14 cellular contexts compared by ENCODE assay signal in genomic region chr11:77548552-77549439, GRCh38. TPM values are rescaled to one million over a fixed set of nuclear protein-coding genes. Genes with fewer than 3 reads are reported as not detected.
DNase-seq lines count a peak whose midpoint lies in the region; ATAC-seq, FAIRE-seq and TF ChIP-seq lines count a peak whose summit lies in the region.
"Had no signal": no experiment of that assay in that cellular context is flagged by ENCODE, and none has a peak within 500 bp of the region (broad histone marks: within the 10 kb centered on the region; RNA-seq: fewer than 3 reads in every experiment).

No MANE protein-coding gene starts in this region.

- peak; percentile 30 to 40; a peak in 4 of 6 replicates for ATAC-seq in A549
- no peak for ATAC-seq in activated CD4-positive, CD25-positive, alpha-beta regulatory T cell treated with anti-CD3 and anti-CD28 coated beads, Interleukin-2, amount 50 U/mL, for 24 hours

- TF ChIP-seq CTCF in A549 (IDR thresholded peaks at IDR 0.05), result peak; percentile 17; the same call in 2 of the 3 replicates
- no peak for TF ChIP-seq CTCF in choroid plexus epithelial cell (conservative IDR thresholded peaks at IDR 0.05; ENCODE audit: low read depth, low read length)
- TF ChIP-seq CTCF in neural progenitor cell (IDR thresholded peaks at IDR 0.05), result no peak

- H3F3A ChIP-seq in neural progenitor cell (ENCODE audit: low read depth), result peaks cover 9% of the 10 kb centered on the region

- no peaks in the 10 kb centered on the region for H3K9me2 ChIP-seq in Karpas-422 (replicated peaks; ENCODE audit: insufficient read depth, low read length)

- H3K27me3 Mint-ChIP-seq in neural progenitor cell (ENCODE audit: insufficient read depth, low read depth), result no peaks in the 10 kb centered on the region
- H3K27me3 Mint-ChIP-seq: naive thymus-derived CD8-positive, alpha-beta T cell had no signal

- CTCF ChIA-PET in A549 (lab: Yijun Ruan, JAX), result interaction anchor here (0.7 to 7.7 kb wide), 84 partner anchors 8 to 482 kb away, joined by 3 to 84 read pairs (median 4); partner anchors contain the start of genes AQP11, CAPN5 and MYO7A

- TF ChIP-seq RAD21 in A549 (conservative IDR thresholded peaks at IDR 0.05 in 1 of 2, IDR thresholded peaks at IDR 0.05 in 1 of 2), result no peak

- no peaks in the 10 kb centered on the region for H3K36me3 Mint-ChIP-seq in neural progenitor cell
- H3K36me3 Mint-ChIP-seq: naive thymus-derived CD8-positive, alpha-beta T cell had no signal

- POLR2A ChIA-PET in A549 (lab: Yijun Ruan, JAX), result interaction anchor here (0.6 to 1.1 kb wide), 2 partner anchors 8 to 353 kb away, joined by 3 to 4 read pairs; no protein-coding TSS in a partner anchor

- TF ChIP-seq EP300 in A549 (IDR thresholded peaks at IDR 0.05), result no peak

- H4K20me1 ChIP-seq in neural progenitor cell (ENCODE audit: low read depth) (no peaks in the 10 kb centered on the region), Karpas-422 (ENCODE audit: insufficient read depth, low read depth, low read length) (no peaks in the 10 kb centered on the region)

- H3K4me2 ChIP-seq in A549 (peak overlapping the region; percentile 8; the same call in 1 of the 3 replicates), neural progenitor cell (no peak overlapping the region), Karpas-422 (ENCODE audit: low read depth, low read length, poor library complexity, severe bottlenecking) (no peak overlapping the region)

- H3K27me3 ChIP-seq in NT2/D1 (ENCODE audit: insufficient read depth, insufficient read length) (no peaks in the 10 kb centered on the region), neural progenitor cell (no peaks in the 10 kb centered on the region), Karpas-422 (ENCODE audit: low read length) (no peaks in the 10 kb centered on the region)

- FAIRE-seq in A549 (lab: Jason Lieb, UNC), result no peak
- FAIRE-seq: D721Med had no signal

- H3K4me1 Mint-ChIP-seq in neural progenitor cell, result peaks cover 4% of the 10 kb centered on the region

- H3K9me3 ChIP-seq in A549 (no peaks in the 10 kb centered on the region), NT2/D1 (ENCODE audit: insufficient read depth, low read length) (peaks cover 19% of the 10 kb centered on the region), neural progenitor cell (ENCODE audit: low read depth) (no peaks in the 10 kb centered on the region), Karpas-422 (ENCODE audit: low read length) (no peaks in the 10 kb centered on the region)

- WGBS in A549 (ENCODE audit: missing lambda C conversion rate), result 60% methylated on average over 6 of the region's 6 CpGs

- H3K79me2 ChIP-seq in neural progenitor cell (ENCODE audit: low read depth), result no peaks in the 10 kb centered on the region
- H3K79me2 ChIP-seq in Karpas-422 (ENCODE audit: low read length), result no peaks in the 10 kb centered on the region

- TF ChIP-seq POLR2A in A549 (IDR thresholded peaks at IDR 0.05; ENCODE audit: low read length), result no peak

- no peak overlapping the region for H3K4me3 ChIP-seq in A549
- no peak overlapping the region for H3K4me3 ChIP-seq in NT2/D1 (ENCODE audit: insufficient read length, low read depth)
- H3K4me3 ChIP-seq in choroid plexus epithelial cell (ENCODE audit: low read depth, low read length), result no peak overlapping the region
- H3K4me3 ChIP-seq in neural progenitor cell, result no peak overlapping the region
- H3K4me3 ChIP-seq in Karpas-422 (ENCODE audit: low read length), result no peak overlapping the region

- peak overlapping the region; percentile 2 for H3K9ac ChIP-seq in NT2/D1 (ENCODE audit: insufficient read length, low read depth)
- H3K9ac ChIP-seq in neural progenitor cell, result no peak overlapping the region
- no peak overlapping the region for H3K9ac ChIP-seq in Karpas-422 (ENCODE audit: low read length)

- DNase-seq in A549 (ENCODE audit: low read depth in 1 of 2, low spot score in 1 of 2) (no peak), NT2/D1 (ENCODE audit: low read depth, low spot score) (no peak), choroid plexus epithelial cell (ENCODE audit: low read depth) (peak; percentile 55), neural progenitor cell (ENCODE audit: low spot score) (no peak), Karpas-422 (no peak), NCI-H226 (no peak)
- DNase-seq in stimulated activated CD8-positive, alpha-beta memory T cell treated with anti-CD3 and anti-CD28 coated beads, Interleukin-4, amount 100 ng/mL, for 48 hours, result no peak
- DNase-seq: activated CD4-positive, alpha-beta T cell treated with anti-CD3 and anti-CD28 coated beads, Interleukin-2, amount 50 U/mL, for 1 hour; aorta; stimulated activated CD4-positive, alpha-beta T cell treated with anti-CD3 and anti-CD28 coated beads, Interleukin-12 subunit alpha, Interleukin-12 subunit beta, amount 100 ng/mL, for 4 hours had no signal

- H2AFZ ChIP-seq in neural progenitor cell (replicated peaks) (peak overlapping the region; percentile 71), Karpas-422 (ENCODE audit: low read length) (no peak overlapping the region)

- H3K27ac Mint-ChIP-seq in neural progenitor cell, result no peak overlapping the region

- H3K36me3 ChIP-seq in NT2/D1 (ENCODE audit: insufficient read depth, insufficient read length, low read length), result no peaks in the 10 kb centered on the region
- no peaks in the 10 kb centered on the region for H3K36me3 ChIP-seq in neural progenitor cell
- no peaks in the 10 kb centered on the region for H3K36me3 ChIP-seq in Karpas-422 (ENCODE audit: insufficient read depth, low read length)

- H3K27ac ChIP-seq in A549, result no peak overlapping the region
- H3K27ac ChIP-seq in neural progenitor cell, result no peak overlapping the region
- H3K27ac ChIP-seq in Karpas-422 (ENCODE audit: low read length), result no peak overlapping the region

- no peak overlapping the region for H3K4me3 Mint-ChIP-seq in neural progenitor cell
- H3K4me3 Mint-ChIP-seq: endodermal cell had no signal

- no peaks in the 10 kb centered on the region for H3K9me3 Mint-ChIP-seq in neural progenitor cell
- H3K9me3 Mint-ChIP-seq: endodermal cell; naive thymus-derived CD8-positive, alpha-beta T cell had no signal

- H3K4me1 ChIP-seq in A549 (no peaks in the 10 kb centered on the region), NT2/D1 (ENCODE audit: insufficient read depth, insufficient read length) (no peaks in the 10 kb centered on the region), neural progenitor cell (peaks cover 9% of the 10 kb centered on the region), Karpas-422 (ENCODE audit: low read length) (no peaks in the 10 kb centered on the region)

TF ChIP-seq in A549, 52 proteins besides CTCF, POLR2A, EP300 and RAD21:
- no peak for TF ChIP-seq BHLHE40 (IDR thresholded peaks at IDR 0.05; ENCODE audit: low read depth, low read length)
- TF ChIP-seq, protein P1, sequence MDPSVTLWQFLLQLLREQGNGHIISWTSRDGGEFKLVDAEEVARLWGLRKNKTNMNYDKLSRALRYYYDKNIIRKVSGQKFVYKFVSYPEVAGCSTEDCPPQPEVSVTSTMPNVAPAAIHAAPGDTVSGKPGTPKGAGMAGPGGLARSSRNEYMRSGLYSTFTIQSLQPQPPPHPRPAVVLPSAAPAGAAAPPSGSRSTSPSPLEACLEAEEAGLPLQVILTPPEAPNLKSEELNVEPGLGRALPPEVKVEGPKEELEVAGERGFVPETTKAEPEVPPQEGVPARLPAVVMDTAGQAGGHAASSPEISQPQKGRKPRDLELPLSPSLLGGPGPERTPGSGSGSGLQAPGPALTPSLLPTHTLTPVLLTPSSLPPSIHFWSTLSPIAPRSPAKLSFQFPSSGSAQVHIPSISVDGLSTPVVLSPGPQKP (IDR thresholded peaks at IDR 0.05; ENCODE audit: low read depth, low read length), result no peak
- TF ChIP-seq ESRRA (IDR thresholded peaks at IDR 0.05; ENCODE audit: borderline replicate concordance, low read length), result no peak
- no peak for TF ChIP-seq RNF2 (IDR thresholded peaks at IDR 0.05; ENCODE audit: borderline replicate concordance, low read depth)
- no peak for TF ChIP-seq TP53 (CRISPR knock-in tag; IDR thresholded peaks at IDR 0.05)

RNA-seq across cellular contexts. Expression of gene AQP11, which starts 41.0 kb away (rescaled TPM):
- polyA plus RNA-seq in A549 (2011; rRNA removed), result 2.3 and 2.4 TPM in 2 replicates
- polyA plus RNA-seq in A549 (2012; cell fraction: cytosol; rRNA removed), result 1.9 and 2.6 TPM in 2 replicates
- 2.8 and 4.5 TPM in 2 replicates for polyA plus RNA-seq in A549 (2012; cell fraction: nucleus; rRNA removed)
- 2.2 to 3.1 TPM (median 2.6 TPM) in 3 replicates for polyA plus RNA-seq in A549 (2017; fragmentation: RNase III; extraction: RNeasy Plus Mini Kit Qiagen cat#74134 plus additional on column Dnase treatment)
- polyA minus RNA-seq in A549 (2011; rRNA and poly(A)+ RNA removed), result 2.1 and 2.2 TPM in 2 replicates
- 0.24 and 1.1 TPM in 2 replicates for total RNA-seq in neural progenitor cell (ENCODE audit: low replicate concordance)
- total RNA-seq in Karpas-422 (2014; rRNA removed; shearing (Covaris generic); ENCODE audit: low replicate concordance), result 1.3 and 1.9 TPM in 2 replicates
- total RNA-seq: aorta had no signal

Comparison
In these comparisons a context has a peak if more than half of its experiments do, and no peak if none do; other contexts are left out.
1. ATAC-seq: peak in A549 (2 of 2); none in activated CD4-positive, CD25-positive, alpha-beta regulatory T cell treated with anti-CD3 and anti-CD28 coated beads, Interleukin-2, amount 50 U/mL, for 24 hours (0 of 2).